In genomic region chrX:133985164-133986007, GRCh38 we compare ENCODE assay signal across 1 cellular context.
TF ChIP-seq lines count a peak whose summit lies in the region.

Gene GPC3, minus strand, starts transcription at chrX:133985594.

TF ChIP-seq in HepG2, 621 proteins besides CTCF, POLR2A, EP300 and RAD21 (continued from another document and continues in another):
- TF ChIP-seq, protein P1, sequence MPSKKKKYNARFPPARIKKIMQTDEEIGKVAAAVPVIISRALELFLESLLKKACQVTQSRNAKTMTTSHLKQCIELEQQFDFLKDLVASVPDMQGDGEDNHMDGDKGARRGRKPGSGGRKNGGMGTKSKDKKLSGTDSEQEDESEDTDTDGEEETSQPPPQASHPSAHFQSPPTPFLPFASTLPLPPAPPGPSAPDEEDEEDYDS (CRISPR knock-in tag; IDR thresholded peaks at IDR 0.05), result peak; percentile 32; the same call in 1 of the 2 replicates
- peak; percentile 49 for TF ChIP-seq MED8 (CRISPR knock-in tag; IDR thresholded peaks at IDR 0.05; ENCODE audit: insufficient replicate concordance)
- TF ChIP-seq ZFY (CRISPR knock-in tag; IDR thresholded peaks at IDR 0.05), result no peak; the same call in 1 of the 2 replicates
- no peak for TF ChIP-seq YY1 (IDR thresholded peaks at IDR 0.05; ENCODE audit: insufficient read depth, insufficient replicate concordance, low read depth, low read length)
- TF ChIP-seq E2F1 (CRISPR knock-in tag; IDR thresholded peaks at IDR 0.05), result 0 out of 2 replicates have a peak, but pooled peaks have one; percentile 33
- TF ChIP-seq RNF2 (conservative IDR thresholded peaks at IDR 0.05; ENCODE audit: low read depth), result peak; percentile 49; the same call in 1 of the 2 replicates
- TF ChIP-seq, protein P2, sequence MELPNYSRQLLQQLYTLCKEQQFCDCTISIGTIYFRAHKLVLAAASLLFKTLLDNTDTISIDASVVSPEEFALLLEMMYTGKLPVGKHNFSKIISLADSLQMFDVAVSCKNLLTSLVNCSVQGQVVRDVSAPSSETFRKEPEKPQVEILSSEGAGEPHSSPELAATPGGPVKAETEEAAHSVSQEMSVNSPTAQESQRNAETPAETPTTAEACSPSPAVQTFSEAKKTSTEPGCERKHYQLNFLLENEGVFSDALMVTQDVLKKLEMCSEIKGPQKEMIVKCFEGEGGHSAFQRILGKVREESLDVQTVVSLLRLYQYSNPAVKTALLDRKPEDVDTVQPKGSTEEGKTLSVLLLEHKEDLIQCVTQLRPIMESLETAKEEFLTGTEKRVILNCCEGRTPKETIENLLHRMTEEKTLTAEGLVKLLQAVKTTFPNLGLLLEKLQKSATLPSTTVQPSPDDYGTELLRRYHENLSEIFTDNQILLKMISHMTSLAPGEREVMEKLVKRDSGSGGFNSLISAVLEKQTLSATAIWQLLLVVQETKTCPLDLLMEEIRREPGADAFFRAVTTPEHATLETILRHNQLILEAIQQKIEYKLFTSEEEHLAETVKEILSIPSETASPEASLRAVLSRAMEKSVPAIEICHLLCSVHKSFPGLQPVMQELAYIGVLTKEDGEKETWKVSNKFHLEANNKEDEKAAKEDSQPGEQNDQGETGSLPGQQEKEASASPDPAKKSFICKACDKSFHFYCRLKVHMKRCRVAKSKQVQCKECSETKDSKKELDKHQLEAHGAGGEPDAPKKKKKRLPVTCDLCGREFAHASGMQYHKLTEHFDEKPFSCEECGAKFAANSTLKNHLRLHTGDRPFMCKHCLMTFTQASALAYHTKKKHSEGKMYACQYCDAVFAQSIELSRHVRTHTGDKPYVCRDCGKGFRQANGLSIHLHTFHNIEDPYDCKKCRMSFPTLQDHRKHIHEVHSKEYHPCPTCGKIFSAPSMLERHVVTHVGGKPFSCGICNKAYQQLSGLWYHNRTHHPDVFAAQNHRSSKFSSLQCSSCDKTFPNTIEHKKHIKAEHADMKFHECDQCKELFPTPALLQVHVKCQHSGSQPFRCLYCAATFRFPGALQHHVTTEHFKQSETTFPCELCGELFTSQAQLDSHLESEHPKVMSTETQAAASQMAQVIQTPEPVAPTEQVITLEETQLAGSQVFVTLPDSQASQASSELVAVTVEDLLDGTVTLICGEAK (IDR thresholded peaks at IDR 0.05), result no peak
- TF ChIP-seq, protein P2 (CRISPR knock-in tag; IDR thresholded peaks at IDR 0.05), result peak; percentile 30; the same call in 1 of the 2 replicates
- TF ChIP-seq ZNF318 (CRISPR knock-in tag; IDR thresholded peaks at IDR 0.05), result no peak; the same call in 1 of the 2 replicates
- peak; percentile 99 for TF ChIP-seq RBFOX2 (IDR thresholded peaks at IDR 0.05; ENCODE audit: low read depth, low read length)
- no peak for TF ChIP-seq MAFK (conservative IDR thresholded peaks at IDR 0.05 in 1 of 2, IDR thresholded peaks at IDR 0.05 in 1 of 2; ENCODE audit: low read length in 2 of 2)
- TF ChIP-seq NFIC (IDR thresholded peaks at IDR 0.05; ENCODE audit: low read length), result no peak
- TF ChIP-seq, protein P3, sequence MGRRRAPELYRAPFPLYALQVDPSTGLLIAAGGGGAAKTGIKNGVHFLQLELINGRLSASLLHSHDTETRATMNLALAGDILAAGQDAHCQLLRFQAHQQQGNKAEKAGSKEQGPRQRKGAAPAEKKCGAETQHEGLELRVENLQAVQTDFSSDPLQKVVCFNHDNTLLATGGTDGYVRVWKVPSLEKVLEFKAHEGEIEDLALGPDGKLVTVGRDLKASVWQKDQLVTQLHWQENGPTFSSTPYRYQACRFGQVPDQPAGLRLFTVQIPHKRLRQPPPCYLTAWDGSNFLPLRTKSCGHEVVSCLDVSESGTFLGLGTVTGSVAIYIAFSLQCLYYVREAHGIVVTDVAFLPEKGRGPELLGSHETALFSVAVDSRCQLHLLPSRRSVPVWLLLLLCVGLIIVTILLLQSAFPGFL (CRISPR knock-in tag; IDR thresholded peaks at IDR 0.05), result no peak
- peak; percentile 52; the same call in 1 of the 2 replicates for TF ChIP-seq POLR2AphosphoS5 (IDR thresholded peaks at IDR 0.05; ENCODE audit: low read depth, low read length)
- TF ChIP-seq ASH2L (IDR thresholded peaks at IDR 0.05; ENCODE audit: insufficient read length, low read depth, low read length), result peak; percentile 40
- TF ChIP-seq AFF4 (CRISPR knock-in tag; IDR thresholded peaks at IDR 0.05), result peak; percentile 99
- 0 out of 2 replicates have a peak, but pooled peaks have one; percentile 21 for TF ChIP-seq BATF2 (CRISPR knock-in tag; IDR thresholded peaks at IDR 0.05)
- TF ChIP-seq ARID2 (CRISPR knock-in tag; IDR thresholded peaks at IDR 0.05; ENCODE audit: borderline replicate concordance), result no peak
- TF ChIP-seq BCL6 (CRISPR knock-in tag; IDR thresholded peaks at IDR 0.05), result no peak
- peak; percentile 81; the same call in 1 of the 2 replicates for TF ChIP-seq ZC3H13 (CRISPR knock-in tag; IDR thresholded peaks at IDR 0.05)
- TF ChIP-seq FOXC1 (CRISPR knock-in tag; IDR thresholded peaks at IDR 0.05; ENCODE audit: borderline replicate concordance), result peak; percentile 49; the same call in 1 of the 2 replicates
- TF ChIP-seq ZNF709 (CRISPR knock-in tag; IDR thresholded peaks at IDR 0.05), result 0 out of 2 replicates have a peak, but pooled peaks have one; percentile 28
- peak; percentile 87 for TF ChIP-seq HOXA9 (CRISPR knock-in tag; IDR thresholded peaks at IDR 0.05; ENCODE audit: borderline replicate concordance)
